In genomic region chr2:188404341-188405004, GRCh38 we compare ENCODE assay signal across 23 cellular contexts.
A peak's percentile ranks its signal among the peaks of the same experiment; 100 is the strongest.
DNase-seq lines count a peak whose midpoint lies in the region; ATAC-seq, FAIRE-seq and TF ChIP-seq lines count a peak whose summit lies in the region.
"Had no signal": no experiment of that assay in that cellular context is flagged by ENCODE, and none has a peak within 500 bp of the region (broad histone marks: within the 10 kb centered on the region; RNA-seq: fewer than 3 reads in every experiment).

No MANE protein-coding gene starts in this region.

- TF ChIP-seq CTCF in esophagus squamous epithelium (IDR thresholded peaks at IDR 0.05) = no peak
- TF ChIP-seq CTCF in tibial artery (IDR thresholded peaks at IDR 0.05) = no peak

- peak; percentile 60 for DNase-seq in EL
- peak; percentile 53 for DNase-seq in RCC 7860 (ENCODE audit: low spot score)
- peak; percentile 72 for DNase-seq in posterior vena cava (ENCODE audit: low spot score)
- no peak for DNase-seq in stimulated activated CD4-positive, alpha-beta T cell treated with anti-CD3 and anti-CD28 coated beads, Interleukin-4, amount 100 ng/mL, for 24 hours
- no peak for DNase-seq in esophagus squamous epithelium (lab: John Stamatoyannopoulos, UW)
- DNase-seq in tibial artery = no peak
- DNase-seq in NCI-H446 treated with DMSO at 0.1 percent for 48 hours (lab: John Stamatoyannopoulos, UW) = no peak
- DNase-seq: activated CD4-positive, alpha-beta memory T cell treated with anti-CD3 and anti-CD28 coated beads for 36 hours; activated CD4-positive, CD25-positive, alpha-beta regulatory T cell; activated effector memory CD4-positive, alpha-beta T cell treated with anti-CD3 and anti-CD28 coated beads, Interleukin-2, amount 50 U/mL, for 16 hours; activated naive CD8-positive, alpha-beta T cell treated with anti-CD3 and anti-CD28 coated beads, Interleukin-2, amount 50 U/mL, for 24 hours; AML-193; foreskin fibroblast; KBM-7; NCI-H1694 treated with DMSO at 0.1 percent for 48 hours; NCI-H774; stimulated activated CD4-positive, alpha-beta T cell treated with anti-CD3 and anti-CD28 coated beads, Interleukin-2, amount 100 ng/mL, for 48 hours; T1000 had no signal

- H3K27ac ChIP-seq in esophagus squamous epithelium (no peak overlapping the region), tibial artery (no peak overlapping the region)
- H3K27ac ChIP-seq: cardiac muscle cell, neutrophil had no signal

- H3K36me3 ChIP-seq in esophagus squamous epithelium (no peaks in the 10 kb centered on the region), tibial artery (no peaks in the 10 kb centered on the region)
- H3K36me3 ChIP-seq: cardiac muscle cell, neutrophil had no signal

- H3K4me1 ChIP-seq in esophagus squamous epithelium = no peaks in the 10 kb centered on the region
- H3K4me1 ChIP-seq in tibial artery = no peaks in the 10 kb centered on the region

- H3K27me3 ChIP-seq in esophagus squamous epithelium (no peaks in the 10 kb centered on the region), tibial artery (no peaks in the 10 kb centered on the region)
- H3K27me3 ChIP-seq: cardiac muscle cell, neutrophil had no signal

- H3K4me3 ChIP-seq in esophagus squamous epithelium (no peak overlapping the region), tibial artery (no peak overlapping the region)
- H3K4me3 ChIP-seq: cardiac muscle cell had no signal

- 86% methylated on average over 1 to 2 of the region's 5 CpGs for WGBS in esophagus squamous epithelium, 2 donors

- ATAC-seq in esophagus mucosa = peak; percentile 11
- ATAC-seq: activated naive CD8-positive, alpha-beta T cell treated with anti-CD3 and anti-CD28 coated beads, Interleukin-2, amount 50 U/mL, for 24 hours had no signal

- intact Hi-C loops in posterior vena cava (cut with DNase I) = loop anchor here in 1 of 2 donors (10.0 kb wide), 1 partner anchor 1110 kb away; no protein-coding TSS in a partner anchor
- intact Hi-C loops in esophagus squamous epithelium (cut with DNase I) = no loop called here
- intact Hi-C loops in tibial artery (cut with DNase I; ENCODE audit: low total_unique reads) = no loop called here

- H3K9me3 ChIP-seq in esophagus squamous epithelium (peaks cover 0 to 15% (median 0%) of the 10 kb centered on the region in 3 donors), tibial artery (peaks cover 0 to 15% (median 3%) of the 10 kb centered on the region in 3 donors)
- H3K9me3 ChIP-seq: neutrophil had no signal

- peak; percentile 79 for FAIRE-seq in RCC 7860 (lab: Jason Lieb, UNC)
- FAIRE-seq: GM12892, keratinocyte had no signal

- TF ChIP-seq POLR2A in esophagus squamous epithelium (IDR thresholded peaks at IDR 0.05) = no peak

Comparison
In these comparisons a context has a peak if more than half of its experiments do, and no peak if none do; other contexts are left out.
1. DNase-seq: peak in EL (single experiment), RCC 7860 (single experiment) and posterior vena cava (single experiment); none in stimulated activated CD4-positive, alpha-beta T cell treated with anti-CD3 and anti-CD28 coated beads, Interleukin-4, amount 100 ng/mL, for 24 hours (single experiment), esophagus squamous epithelium (single experiment), tibial artery (0 of 2) and NCI-H446 treated with DMSO at 0.1 percent for 48 hours (single experiment).